In genomic region chr12:46371718-46372130, GRCh38 we compare ENCODE assay signal across 8 cellular contexts. TPM values are rescaled to one million over a fixed set of nuclear protein-coding genes. Genes with fewer than 3 reads are reported as not detected.
DNase-seq lines count a peak whose midpoint lies in the region; ATAC-seq and TF ChIP-seq lines count a peak whose summit lies in the region.

No MANE protein-coding gene starts in this region.

- H3F3A ChIP-seq in PC-9 (ENCODE audit: insufficient read depth, low read depth): peaks cover 54% of the 10 kb centered on the region

- H3K27me3 ChIP-seq in BLaER1 treated with 17β-estradiol and CSF1 and Interleukin-3, amounts not matched to agents 10 nM and 100 nM: no peaks in the 10 kb centered on the region
- H3K27me3 ChIP-seq in PC-9 (ENCODE audit: insufficient read depth, low read depth): no peaks in the 10 kb centered on the region
- no peaks in the 10 kb centered on the region for H3K27me3 ChIP-seq in heart right ventricle

- no peaks in the 10 kb centered on the region for H3K9me3 ChIP-seq in BLaER1 treated with 17β-estradiol and CSF1 and Interleukin-3, amounts not matched to agents 10 nM and 100 nM (replicated peaks in 1 of 11)
- no peaks in the 10 kb centered on the region for H3K9me3 ChIP-seq in PC-9 (ENCODE audit: insufficient read depth, low read depth)
- no peaks in the 10 kb centered on the region for H3K9me3 ChIP-seq in heart right ventricle

- peak; percentile 43 to 55 for DNase-seq in PC-9
- DNase-seq in heart right ventricle: peak; percentile 59 to 71
- peak in 9 of 10 donors; percentile 54 to 94 (median 60) for DNase-seq in posterior cingulate gyrus
- no peak for DNase-seq in GDM1 (lab: John Stamatoyannopoulos, UW)

- no peaks in the 10 kb centered on the region for H3K9me2 ChIP-seq in PC-9 (ENCODE audit: insufficient read depth)

- POLR2A ChIA-PET in PC-9 (lab: Charles Lee; ENCODE audit: unreplicated experiment): interaction anchor here (0.5 to 0.6 kb wide), 2 partner anchors 191 to 567 kb away, joined by 4 to 5 read pairs; no protein-coding TSS in a partner anchor

- H3K79me2 ChIP-seq in PC-9 (ENCODE audit: low read depth): peaks cover 71% of the 10 kb centered on the region

- peaks cover 51 to 60% (median 53%) of the 10 kb centered on the region in 10 experiments for H3K4me1 ChIP-seq in BLaER1 treated with 17β-estradiol and CSF1 and Interleukin-3, amounts not matched to agents 10 nM and 100 nM
- H3K4me1 ChIP-seq in PC-9 (replicated peaks; ENCODE audit: insufficient read depth): peaks cover 52% of the 10 kb centered on the region
- peaks cover 16 to 54% (median 47%) of the 10 kb centered on the region in 9 donors for H3K4me1 ChIP-seq in heart right ventricle

- peaks cover 44 to 46% (median 45%) of the 10 kb centered on the region in 11 experiments for H3K36me3 ChIP-seq in BLaER1 treated with 17β-estradiol and CSF1 and Interleukin-3, amounts not matched to agents 10 nM and 100 nM
- H3K36me3 ChIP-seq in PC-9 (ENCODE audit: low read depth) (peaks cover 48% of the 10 kb centered on the region), heart right ventricle (peaks cover 0 to 45% (median 34%) of the 10 kb centered on the region in 9 donors)

- TF ChIP-seq CTCF in PC-9 (conservative IDR thresholded peaks at IDR 0.05) (no peak), heart right ventricle (IDR thresholded peaks at IDR 0.05) (no peak)

- peak overlapping the region; percentile 98 for H3K4me3 Mint-ChIP-seq in activated naive CD8-positive, alpha-beta T cell

- peaks cover 45 to 55% (median 52%) of the 10 kb centered on the region in 11 experiments for H4K20me1 ChIP-seq in BLaER1 treated with 17β-estradiol and CSF1 and Interleukin-3, amounts not matched to agents 10 nM and 100 nM
- peaks cover 48% of the 10 kb centered on the region for H4K20me1 ChIP-seq in PC-9 (ENCODE audit: insufficient read depth)

- peak overlapping the region; percentile 99 for H3K27ac Mint-ChIP-seq in activated naive CD8-positive, alpha-beta T cell

- peaks cover 17% of the 10 kb centered on the region for H3K36me3 Mint-ChIP-seq in activated naive CD8-positive, alpha-beta T cell

- BruUV-seq in PC-9 (replicated peaks; lab: Mats Ljungman, UMichigan): TSS peak; percentile 99

- H3K27me3 Mint-ChIP-seq in activated naive CD8-positive, alpha-beta T cell: no peaks in the 10 kb centered on the region

- peak overlapping the region; percentile 14 to 97 (median 89); a peak in 18 of 22 replicates for H3K4me2 ChIP-seq in BLaER1 treated with 17β-estradiol and CSF1 and Interleukin-3, amounts not matched to agents 10 nM and 100 nM
- peak overlapping the region; percentile 91 for H3K4me2 ChIP-seq in PC-9

- H3K4me1 Mint-ChIP-seq in activated naive CD8-positive, alpha-beta T cell (ENCODE audit: low read depth): peaks cover 59% of the 10 kb centered on the region

- H3K4me3 ChIP-seq in BLaER1 treated with 17β-estradiol and CSF1 and Interleukin-3, amounts not matched to agents 10 nM and 100 nM: peak overlapping the region; percentile 82 to 98 (median 94)
- peak overlapping the region; percentile 94 for H3K4me3 ChIP-seq in PC-9
- H3K4me3 ChIP-seq in heart right ventricle: peak overlapping the region; percentile 73 to 98 (median 89)

- intact Hi-C loops in PC-9 (cut with micrococcal nuclease; ENCODE audit: unreplicated experiment) (loop anchor here (1.0 to 10.0 kb wide), 7 partner anchors 12 to 903 kb away; partner anchors contain the start of gene SLC38A1), heart right ventricle (cut with DNase I) (loop anchor here in 9 of 10 donors (1.0 to 10.0 kb wide), 10 partner anchors 12 to 379 kb away; partner anchors contain the start of gene SCAF11 (in 1 of the 9)), posterior cingulate gyrus (cut with DNase I) (loop anchor here (1.0 to 10.0 kb wide), 3 partner anchors 12 to 379 kb away; partner anchors contain the start of gene SCAF11)

- peak overlapping the region; percentile 94 to 99 (median 98) for H3K9ac ChIP-seq in BLaER1 treated with 17β-estradiol and CSF1 and Interleukin-3, amounts not matched to agents 10 nM and 100 nM

- 0% methylated on average over 29 of the region's 29 CpGs for WGBS in heart right ventricle, 2 donors

- no peaks in the 10 kb centered on the region for H3K9me3 Mint-ChIP-seq in activated naive CD8-positive, alpha-beta T cell (ENCODE audit: low read depth)

- H3K27ac ChIP-seq in BLaER1 treated with 17β-estradiol and CSF1 and Interleukin-3, amounts not matched to agents 10 nM and 100 nM: peak overlapping the region; percentile 89 to 98 (median 97)
- H3K27ac ChIP-seq in PC-9 (peak overlapping the region; percentile 97), heart right ventricle (peak overlapping the region; percentile 94 to 99 (median 98))

- H2AFZ ChIP-seq in PC-9: no peak overlapping the region

- ATAC-seq in GM19324 (IDR thresholded peaks at IDR 0.05; ENCODE audit: low FRiP score, unreplicated experiment): peak; percentile 14
- ATAC-seq in HG03378 (IDR thresholded peaks at IDR 0.05; ENCODE audit: unreplicated experiment): peak; percentile 5
- ATAC-seq in heart right ventricle: peak; percentile 28 to 72 (median 46)

- CTCF ChIA-PET in PC-9 (lab: Charles Lee): no interaction called here

RNA-seq across cellular contexts. Expression of gene SLC38A2, which starts 0.8 kb away (rescaled TPM):
- total RNA-seq in PC-9 (2021) (193 and 322 TPM in 2 replicates), heart right ventricle (100 to 1,000 TPM in 8 of 10 donors, 10 to 100 TPM in 2; 82.1 to 203 (median 110) TPM)
- 10 to 100 TPM; 65.3 to 90.0 TPM for polyA plus RNA-seq in heart right ventricle
